2 cellular contexts compared by ENCODE assay signal in genomic region chr12:11872055-11872454, GRCh38.
TF ChIP-seq lines count a peak whose summit lies in the region.

No MANE protein-coding gene starts in this region.

TF ChIP-seq in HepG2, 621 proteins besides CTCF, POLR2A, EP300 and RAD21 (continued from another document):
- TF ChIP-seq REST (IDR thresholded peaks at IDR 0.05; ENCODE audit: borderline replicate concordance in 1 of 2, low read depth in 1 of 2, low read length in 2 of 2) = peak; percentile 55 to 90
- TF ChIP-seq, protein P1, sequence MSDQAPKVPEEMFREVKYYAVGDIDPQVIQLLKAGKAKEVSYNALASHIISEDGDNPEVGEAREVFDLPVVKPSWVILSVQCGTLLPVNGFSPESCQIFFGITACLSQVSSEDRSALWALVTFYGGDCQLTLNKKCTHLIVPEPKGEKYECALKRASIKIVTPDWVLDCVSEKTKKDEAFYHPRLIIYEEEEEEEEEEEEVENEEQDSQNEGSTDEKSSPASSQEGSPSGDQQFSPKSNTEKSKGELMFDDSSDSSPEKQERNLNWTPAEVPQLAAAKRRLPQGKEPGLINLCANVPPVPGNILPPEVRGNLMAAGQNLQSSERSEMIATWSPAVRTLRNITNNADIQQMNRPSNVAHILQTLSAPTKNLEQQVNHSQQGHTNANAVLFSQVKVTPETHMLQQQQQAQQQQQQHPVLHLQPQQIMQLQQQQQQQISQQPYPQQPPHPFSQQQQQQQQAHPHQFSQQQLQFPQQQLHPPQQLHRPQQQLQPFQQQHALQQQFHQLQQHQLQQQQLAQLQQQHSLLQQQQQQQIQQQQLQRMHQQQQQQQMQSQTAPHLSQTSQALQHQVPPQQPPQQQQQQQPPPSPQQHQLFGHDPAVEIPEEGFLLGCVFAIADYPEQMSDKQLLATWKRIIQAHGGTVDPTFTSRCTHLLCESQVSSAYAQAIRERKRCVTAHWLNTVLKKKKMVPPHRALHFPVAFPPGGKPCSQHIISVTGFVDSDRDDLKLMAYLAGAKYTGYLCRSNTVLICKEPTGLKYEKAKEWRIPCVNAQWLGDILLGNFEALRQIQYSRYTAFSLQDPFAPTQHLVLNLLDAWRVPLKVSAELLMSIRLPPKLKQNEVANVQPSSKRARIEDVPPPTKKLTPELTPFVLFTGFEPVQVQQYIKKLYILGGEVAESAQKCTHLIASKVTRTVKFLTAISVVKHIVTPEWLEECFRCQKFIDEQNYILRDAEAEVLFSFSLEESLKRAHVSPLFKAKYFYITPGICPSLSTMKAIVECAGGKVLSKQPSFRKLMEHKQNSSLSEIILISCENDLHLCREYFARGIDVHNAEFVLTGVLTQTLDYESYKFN (CRISPR knock-in tag; conservative IDR thresholded peaks at IDR 0.05) = no peak
- TF ChIP-seq MED1 (CRISPR knock-in tag; IDR thresholded peaks at IDR 0.05) = no peak

TF ChIP-seq in HEK293, 187 proteins besides CTCF, POLR2A, EP300 and RAD21:
- TF ChIP-seq, protein P2, sequence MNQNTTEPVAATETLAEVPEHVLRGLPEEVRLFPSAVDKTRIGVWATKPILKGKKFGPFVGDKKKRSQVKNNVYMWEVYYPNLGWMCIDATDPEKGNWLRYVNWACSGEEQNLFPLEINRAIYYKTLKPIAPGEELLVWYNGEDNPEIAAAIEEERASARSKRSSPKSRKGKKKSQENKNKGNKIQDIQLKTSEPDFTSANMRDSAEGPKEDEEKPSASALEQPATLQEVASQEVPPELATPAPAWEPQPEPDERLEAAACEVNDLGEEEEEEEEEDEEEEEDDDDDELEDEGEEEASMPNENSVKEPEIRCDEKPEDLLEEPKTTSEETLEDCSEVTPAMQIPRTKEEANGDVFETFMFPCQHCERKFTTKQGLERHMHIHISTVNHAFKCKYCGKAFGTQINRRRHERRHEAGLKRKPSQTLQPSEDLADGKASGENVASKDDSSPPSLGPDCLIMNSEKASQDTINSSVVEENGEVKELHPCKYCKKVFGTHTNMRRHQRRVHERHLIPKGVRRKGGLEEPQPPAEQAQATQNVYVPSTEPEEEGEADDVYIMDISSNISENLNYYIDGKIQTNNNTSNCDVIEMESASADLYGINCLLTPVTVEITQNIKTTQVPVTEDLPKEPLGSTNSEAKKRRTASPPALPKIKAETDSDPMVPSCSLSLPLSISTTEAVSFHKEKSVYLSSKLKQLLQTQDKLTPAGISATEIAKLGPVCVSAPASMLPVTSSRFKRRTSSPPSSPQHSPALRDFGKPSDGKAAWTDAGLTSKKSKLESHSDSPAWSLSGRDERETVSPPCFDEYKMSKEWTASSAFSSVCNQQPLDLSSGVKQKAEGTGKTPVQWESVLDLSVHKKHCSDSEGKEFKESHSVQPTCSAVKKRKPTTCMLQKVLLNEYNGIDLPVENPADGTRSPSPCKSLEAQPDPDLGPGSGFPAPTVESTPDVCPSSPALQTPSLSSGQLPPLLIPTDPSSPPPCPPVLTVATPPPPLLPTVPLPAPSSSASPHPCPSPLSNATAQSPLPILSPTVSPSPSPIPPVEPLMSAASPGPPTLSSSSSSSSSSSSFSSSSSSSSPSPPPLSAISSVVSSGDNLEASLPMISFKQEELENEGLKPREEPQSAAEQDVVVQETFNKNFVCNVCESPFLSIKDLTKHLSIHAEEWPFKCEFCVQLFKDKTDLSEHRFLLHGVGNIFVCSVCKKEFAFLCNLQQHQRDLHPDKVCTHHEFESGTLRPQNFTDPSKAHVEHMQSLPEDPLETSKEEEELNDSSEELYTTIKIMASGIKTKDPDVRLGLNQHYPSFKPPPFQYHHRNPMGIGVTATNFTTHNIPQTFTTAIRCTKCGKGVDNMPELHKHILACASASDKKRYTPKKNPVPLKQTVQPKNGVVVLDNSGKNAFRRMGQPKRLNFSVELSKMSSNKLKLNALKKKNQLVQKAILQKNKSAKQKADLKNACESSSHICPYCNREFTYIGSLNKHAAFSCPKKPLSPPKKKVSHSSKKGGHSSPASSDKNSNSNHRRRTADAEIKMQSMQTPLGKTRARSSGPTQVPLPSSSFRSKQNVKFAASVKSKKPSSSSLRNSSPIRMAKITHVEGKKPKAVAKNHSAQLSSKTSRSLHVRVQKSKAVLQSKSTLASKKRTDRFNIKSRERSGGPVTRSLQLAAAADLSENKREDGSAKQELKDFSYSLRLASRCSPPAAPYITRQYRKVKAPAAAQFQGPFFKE (tag by site-specific recombination; IDR thresholded peaks at IDR 0.05; ENCODE audit: borderline replicate concordance) = no peak
- no peak for TF ChIP-seq ZNF571 (tag by site-specific recombination; IDR thresholded peaks at IDR 0.05)
- TF ChIP-seq REST (tag by site-specific recombination; IDR thresholded peaks at IDR 0.05) = peak; percentile 85
- TF ChIP-seq ZBTB11 (tag by site-specific recombination; conservative IDR thresholded peaks at IDR 0.05; ENCODE audit: low read depth) = no peak
